In the genomic region with DNA sequence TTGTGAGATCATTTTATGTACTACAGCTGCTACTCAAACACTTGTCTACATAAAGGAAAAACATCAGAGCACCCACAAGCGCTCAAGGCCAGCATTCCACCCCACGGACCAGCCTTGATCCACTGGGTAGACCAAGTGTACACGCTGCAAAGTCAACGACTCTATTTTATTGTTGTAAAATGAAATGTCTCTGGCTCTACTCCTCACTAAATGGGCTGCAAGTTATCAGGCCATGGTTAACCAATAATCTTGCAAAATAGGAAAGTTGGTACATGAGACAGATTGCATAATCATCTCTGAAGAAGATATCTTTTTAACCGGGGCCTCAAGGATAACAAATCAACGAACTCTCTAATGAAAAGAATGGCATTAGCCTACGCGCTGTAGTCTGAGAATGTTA, we compare ENCODE assay signal across 2 cellular contexts.
A peak's percentile ranks its signal among the peaks of the same experiment; 100 is the strongest.
TF ChIP-seq lines count a peak whose summit lies in the region.

No MANE protein-coding gene starts in this region.

TF ChIP-seq in WTC11, 78 proteins besides CTCF, POLR2A, EP300 and RAD21 (continued from another document and continues in another):
- TF ChIP-seq, protein P1, sequence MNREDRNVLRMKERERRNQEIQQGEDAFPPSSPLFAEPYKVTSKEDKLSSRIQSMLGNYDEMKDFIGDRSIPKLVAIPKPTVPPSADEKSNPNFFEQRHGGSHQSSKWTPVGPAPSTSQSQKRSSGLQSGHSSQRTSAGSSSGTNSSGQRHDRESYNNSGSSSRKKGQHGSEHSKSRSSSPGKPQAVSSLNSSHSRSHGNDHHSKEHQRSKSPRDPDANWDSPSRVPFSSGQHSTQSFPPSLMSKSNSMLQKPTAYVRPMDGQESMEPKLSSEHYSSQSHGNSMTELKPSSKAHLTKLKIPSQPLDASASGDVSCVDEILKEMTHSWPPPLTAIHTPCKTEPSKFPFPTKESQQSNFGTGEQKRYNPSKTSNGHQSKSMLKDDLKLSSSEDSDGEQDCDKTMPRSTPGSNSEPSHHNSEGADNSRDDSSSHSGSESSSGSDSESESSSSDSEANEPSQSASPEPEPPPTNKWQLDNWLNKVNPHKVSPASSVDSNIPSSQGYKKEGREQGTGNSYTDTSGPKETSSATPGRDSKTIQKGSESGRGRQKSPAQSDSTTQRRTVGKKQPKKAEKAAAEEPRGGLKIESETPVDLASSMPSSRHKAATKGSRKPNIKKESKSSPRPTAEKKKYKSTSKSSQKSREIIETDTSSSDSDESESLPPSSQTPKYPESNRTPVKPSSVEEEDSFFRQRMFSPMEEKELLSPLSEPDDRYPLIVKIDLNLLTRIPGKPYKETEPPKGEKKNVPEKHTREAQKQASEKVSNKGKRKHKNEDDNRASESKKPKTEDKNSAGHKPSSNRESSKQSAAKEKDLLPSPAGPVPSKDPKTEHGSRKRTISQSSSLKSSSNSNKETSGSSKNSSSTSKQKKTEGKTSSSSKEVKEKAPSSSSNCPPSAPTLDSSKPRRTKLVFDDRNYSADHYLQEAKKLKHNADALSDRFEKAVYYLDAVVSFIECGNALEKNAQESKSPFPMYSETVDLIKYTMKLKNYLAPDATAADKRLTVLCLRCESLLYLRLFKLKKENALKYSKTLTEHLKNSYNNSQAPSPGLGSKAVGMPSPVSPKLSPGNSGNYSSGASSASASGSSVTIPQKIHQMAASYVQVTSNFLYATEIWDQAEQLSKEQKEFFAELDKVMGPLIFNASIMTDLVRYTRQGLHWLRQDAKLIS (CRISPR knock-in tag; IDR thresholded peaks at IDR 0.05; ENCODE audit: borderline replicate concordance): no peak
- no peak for TF ChIP-seq PRRX2 (CRISPR knock-in tag; IDR thresholded peaks at IDR 0.05)
- no peak for TF ChIP-seq SOX15 (CRISPR knock-in tag; IDR thresholded peaks at IDR 0.05)
- TF ChIP-seq, protein P2, sequence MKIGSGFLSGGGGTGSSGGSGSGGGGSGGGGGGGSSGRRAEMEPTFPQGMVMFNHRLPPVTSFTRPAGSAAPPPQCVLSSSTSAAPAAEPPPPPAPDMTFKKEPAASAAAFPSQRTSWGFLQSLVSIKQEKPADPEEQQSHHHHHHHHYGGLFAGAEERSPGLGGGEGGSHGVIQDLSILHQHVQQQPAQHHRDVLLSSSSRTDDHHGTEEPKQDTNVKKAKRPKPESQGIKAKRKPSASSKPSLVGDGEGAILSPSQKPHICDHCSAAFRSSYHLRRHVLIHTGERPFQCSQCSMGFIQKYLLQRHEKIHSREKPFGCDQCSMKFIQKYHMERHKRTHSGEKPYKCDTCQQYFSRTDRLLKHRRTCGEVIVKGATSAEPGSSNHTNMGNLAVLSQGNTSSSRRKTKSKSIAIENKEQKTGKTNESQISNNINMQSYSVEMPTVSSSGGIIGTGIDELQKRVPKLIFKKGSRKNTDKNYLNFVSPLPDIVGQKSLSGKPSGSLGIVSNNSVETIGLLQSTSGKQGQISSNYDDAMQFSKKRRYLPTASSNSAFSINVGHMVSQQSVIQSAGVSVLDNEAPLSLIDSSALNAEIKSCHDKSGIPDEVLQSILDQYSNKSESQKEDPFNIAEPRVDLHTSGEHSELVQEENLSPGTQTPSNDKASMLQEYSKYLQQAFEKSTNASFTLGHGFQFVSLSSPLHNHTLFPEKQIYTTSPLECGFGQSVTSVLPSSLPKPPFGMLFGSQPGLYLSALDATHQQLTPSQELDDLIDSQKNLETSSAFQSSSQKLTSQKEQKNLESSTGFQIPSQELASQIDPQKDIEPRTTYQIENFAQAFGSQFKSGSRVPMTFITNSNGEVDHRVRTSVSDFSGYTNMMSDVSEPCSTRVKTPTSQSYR (CRISPR knock-in tag; IDR thresholded peaks at IDR 0.05): no peak
- TF ChIP-seq, protein P3, sequence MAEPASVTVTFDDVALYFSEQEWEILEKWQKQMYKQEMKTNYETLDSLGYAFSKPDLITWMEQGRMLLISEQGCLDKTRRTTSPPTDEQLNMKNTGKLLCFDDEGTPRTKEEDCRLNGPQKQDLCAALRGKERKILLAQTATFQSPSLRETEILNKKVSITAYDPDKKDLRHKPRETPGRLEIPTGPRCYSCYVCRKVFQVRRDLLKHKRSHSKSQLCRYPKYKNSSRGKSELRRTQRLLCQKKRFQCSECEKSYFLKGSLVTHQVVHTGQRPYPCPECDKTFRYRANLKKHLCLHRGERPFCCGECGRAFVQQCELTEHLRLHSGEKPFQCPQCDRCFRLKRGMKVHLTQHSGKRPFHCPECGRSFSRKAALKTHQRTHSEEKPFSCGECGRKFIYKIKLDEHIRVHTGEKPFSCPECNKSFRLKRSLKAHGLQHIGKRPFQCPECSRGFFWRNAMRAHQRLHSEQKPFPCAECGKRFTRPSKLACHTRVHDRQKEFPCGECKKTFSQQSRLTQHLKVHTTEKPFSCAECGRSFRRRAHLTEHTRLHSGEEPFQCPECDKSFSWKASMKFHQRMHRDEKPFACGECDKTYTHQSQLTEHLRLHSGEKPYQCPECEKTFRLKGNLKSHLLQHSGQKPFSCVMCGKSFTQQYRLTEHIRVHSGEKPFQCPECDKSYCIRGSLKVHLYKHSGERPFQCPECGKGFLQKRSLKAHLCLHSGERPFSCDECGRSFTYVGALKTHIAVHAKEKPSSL (CRISPR knock-in tag; conservative IDR thresholded peaks at IDR 0.05): no peak
- no peak for TF ChIP-seq CREM (CRISPR knock-in tag; IDR thresholded peaks at IDR 0.05)
- TF ChIP-seq SMAD3 (CRISPR knock-in tag; IDR thresholded peaks at IDR 0.05; ENCODE audit: borderline replicate concordance): no peak
- TF ChIP-seq NR2C2 (CRISPR knock-in tag; IDR thresholded peaks at IDR 0.05): no peak
- no peak for TF ChIP-seq ZNF263 (CRISPR knock-in tag; IDR thresholded peaks at IDR 0.05; ENCODE audit: low read depth)
- TF ChIP-seq ATF1 (CRISPR knock-in tag; IDR thresholded peaks at IDR 0.05): no peak
- TF ChIP-seq, protein P4, sequence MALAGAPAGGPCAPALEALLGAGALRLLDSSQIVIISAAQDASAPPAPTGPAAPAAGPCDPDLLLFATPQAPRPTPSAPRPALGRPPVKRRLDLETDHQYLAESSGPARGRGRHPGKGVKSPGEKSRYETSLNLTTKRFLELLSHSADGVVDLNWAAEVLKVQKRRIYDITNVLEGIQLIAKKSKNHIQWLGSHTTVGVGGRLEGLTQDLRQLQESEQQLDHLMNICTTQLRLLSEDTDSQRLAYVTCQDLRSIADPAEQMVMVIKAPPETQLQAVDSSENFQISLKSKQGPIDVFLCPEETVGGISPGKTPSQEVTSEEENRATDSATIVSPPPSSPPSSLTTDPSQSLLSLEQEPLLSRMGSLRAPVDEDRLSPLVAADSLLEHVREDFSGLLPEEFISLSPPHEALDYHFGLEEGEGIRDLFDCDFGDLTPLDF (CRISPR knock-in tag; IDR thresholded peaks at IDR 0.05): no peak
- no peak for TF ChIP-seq JUN (CRISPR knock-in tag; IDR thresholded peaks at IDR 0.05)

TF ChIP-seq in HepG2, 621 proteins besides CTCF, POLR2A, EP300 and RAD21 (continued from another document and continues in another):
- TF ChIP-seq, protein P5, sequence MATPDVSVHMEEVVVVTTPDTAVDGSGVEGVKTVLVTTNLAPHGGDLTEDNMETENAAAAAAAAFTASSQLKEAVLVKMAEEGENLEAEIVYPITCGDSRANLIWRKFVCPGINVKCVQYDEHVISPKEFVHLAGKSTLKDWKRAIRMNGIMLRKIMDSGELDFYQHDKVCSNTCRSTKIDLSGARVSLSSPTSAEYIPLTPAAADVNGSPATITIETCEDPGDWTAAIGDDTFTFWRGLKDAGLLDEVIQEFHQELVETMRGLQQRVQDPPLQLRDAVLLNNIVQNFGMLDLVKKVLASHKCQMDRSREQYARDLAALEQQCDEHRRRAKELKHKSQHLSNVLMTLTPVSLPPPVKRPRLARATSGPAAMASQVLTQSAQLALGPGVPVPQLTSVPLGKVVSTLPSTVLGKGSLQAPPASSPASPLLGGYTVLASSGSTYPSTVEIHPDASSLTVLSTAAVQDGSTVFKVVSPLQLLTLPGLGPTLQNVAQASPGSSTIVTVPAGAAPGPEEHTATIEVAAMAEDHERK (CRISPR knock-in tag; IDR thresholded peaks at IDR 0.05; ENCODE audit: low read depth): no peak
- TF ChIP-seq ZSCAN31 (CRISPR knock-in tag; IDR thresholded peaks at IDR 0.05; ENCODE audit: low read depth): no peak
- TF ChIP-seq ELF1 (CRISPR knock-in tag; IDR thresholded peaks at IDR 0.05): no peak
- TF ChIP-seq, protein P6, sequence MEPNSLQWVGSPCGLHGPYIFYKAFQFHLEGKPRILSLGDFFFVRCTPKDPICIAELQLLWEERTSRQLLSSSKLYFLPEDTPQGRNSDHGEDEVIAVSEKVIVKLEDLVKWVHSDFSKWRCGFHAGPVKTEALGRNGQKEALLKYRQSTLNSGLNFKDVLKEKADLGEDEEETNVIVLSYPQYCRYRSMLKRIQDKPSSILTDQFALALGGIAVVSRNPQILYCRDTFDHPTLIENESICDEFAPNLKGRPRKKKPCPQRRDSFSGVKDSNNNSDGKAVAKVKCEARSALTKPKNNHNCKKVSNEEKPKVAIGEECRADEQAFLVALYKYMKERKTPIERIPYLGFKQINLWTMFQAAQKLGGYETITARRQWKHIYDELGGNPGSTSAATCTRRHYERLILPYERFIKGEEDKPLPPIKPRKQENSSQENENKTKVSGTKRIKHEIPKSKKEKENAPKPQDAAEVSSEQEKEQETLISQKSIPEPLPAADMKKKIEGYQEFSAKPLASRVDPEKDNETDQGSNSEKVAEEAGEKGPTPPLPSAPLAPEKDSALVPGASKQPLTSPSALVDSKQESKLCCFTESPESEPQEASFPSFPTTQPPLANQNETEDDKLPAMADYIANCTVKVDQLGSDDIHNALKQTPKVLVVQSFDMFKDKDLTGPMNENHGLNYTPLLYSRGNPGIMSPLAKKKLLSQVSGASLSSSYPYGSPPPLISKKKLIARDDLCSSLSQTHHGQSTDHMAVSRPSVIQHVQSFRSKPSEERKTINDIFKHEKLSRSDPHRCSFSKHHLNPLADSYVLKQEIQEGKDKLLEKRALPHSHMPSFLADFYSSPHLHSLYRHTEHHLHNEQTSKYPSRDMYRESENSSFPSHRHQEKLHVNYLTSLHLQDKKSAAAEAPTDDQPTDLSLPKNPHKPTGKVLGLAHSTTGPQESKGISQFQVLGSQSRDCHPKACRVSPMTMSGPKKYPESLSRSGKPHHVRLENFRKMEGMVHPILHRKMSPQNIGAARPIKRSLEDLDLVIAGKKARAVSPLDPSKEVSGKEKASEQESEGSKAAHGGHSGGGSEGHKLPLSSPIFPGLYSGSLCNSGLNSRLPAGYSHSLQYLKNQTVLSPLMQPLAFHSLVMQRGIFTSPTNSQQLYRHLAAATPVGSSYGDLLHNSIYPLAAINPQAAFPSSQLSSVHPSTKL (CRISPR knock-in tag; IDR thresholded peaks at IDR 0.05): peak; percentile 35; the same call in 1 of the 2 replicates
- TF ChIP-seq RELA (CRISPR knock-in tag; IDR thresholded peaks at IDR 0.05): no peak
- no peak for TF ChIP-seq THAP11 (CRISPR knock-in tag; IDR thresholded peaks at IDR 0.05)
- TF ChIP-seq DR1 (CRISPR knock-in tag; IDR thresholded peaks at IDR 0.05): no peak
- no peak for TF ChIP-seq BRCA1 (CRISPR knock-in tag; IDR thresholded peaks at IDR 0.05)
- no peak for TF ChIP-seq SP2 (CRISPR knock-in tag; IDR thresholded peaks at IDR 0.05)
- TF ChIP-seq ZNF468 (CRISPR knock-in tag; IDR thresholded peaks at IDR 0.05): no peak
- TF ChIP-seq REPIN1 (CRISPR knock-in tag; IDR thresholded peaks at IDR 0.05; ENCODE audit: borderline replicate concordance, low read depth): no peak
- TF ChIP-seq HDAC6 (IDR thresholded peaks at IDR 0.05; ENCODE audit: low read depth, low read length): no peak
- TF ChIP-seq SMARCE1 (IDR thresholded peaks at IDR 0.05; ENCODE audit: borderline replicate concordance): no peak
- TF ChIP-seq NCOA2 (CRISPR knock-in tag; IDR thresholded peaks at IDR 0.05): peak; percentile 42; the same call in 1 of the 2 replicates
- 0 out of 2 replicates have a peak, but pooled peaks have one; percentile 12 for TF ChIP-seq RXRB (CRISPR knock-in tag; IDR thresholded peaks at IDR 0.05; ENCODE audit: borderline replicate concordance)
- TF ChIP-seq, protein P7, sequence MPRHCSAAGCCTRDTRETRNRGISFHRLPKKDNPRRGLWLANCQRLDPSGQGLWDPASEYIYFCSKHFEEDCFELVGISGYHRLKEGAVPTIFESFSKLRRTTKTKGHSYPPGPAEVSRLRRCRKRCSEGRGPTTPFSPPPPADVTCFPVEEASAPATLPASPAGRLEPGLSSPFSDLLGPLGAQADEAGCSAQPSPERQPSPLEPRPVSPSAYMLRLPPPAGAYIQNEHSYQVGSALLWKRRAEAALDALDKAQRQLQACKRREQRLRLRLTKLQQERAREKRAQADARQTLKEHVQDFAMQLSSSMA (CRISPR knock-in tag; IDR thresholded peaks at IDR 0.05): no peak
- no peak for TF ChIP-seq MED13 (CRISPR knock-in tag; IDR thresholded peaks at IDR 0.05)
- TF ChIP-seq SOX6 (IDR thresholded peaks at IDR 0.05): no peak
- TF ChIP-seq SOX6 (CRISPR knock-in tag; IDR thresholded peaks at IDR 0.05): peak; percentile 60; the same call in 1 of the 2 replicates
- TF ChIP-seq, protein P8, sequence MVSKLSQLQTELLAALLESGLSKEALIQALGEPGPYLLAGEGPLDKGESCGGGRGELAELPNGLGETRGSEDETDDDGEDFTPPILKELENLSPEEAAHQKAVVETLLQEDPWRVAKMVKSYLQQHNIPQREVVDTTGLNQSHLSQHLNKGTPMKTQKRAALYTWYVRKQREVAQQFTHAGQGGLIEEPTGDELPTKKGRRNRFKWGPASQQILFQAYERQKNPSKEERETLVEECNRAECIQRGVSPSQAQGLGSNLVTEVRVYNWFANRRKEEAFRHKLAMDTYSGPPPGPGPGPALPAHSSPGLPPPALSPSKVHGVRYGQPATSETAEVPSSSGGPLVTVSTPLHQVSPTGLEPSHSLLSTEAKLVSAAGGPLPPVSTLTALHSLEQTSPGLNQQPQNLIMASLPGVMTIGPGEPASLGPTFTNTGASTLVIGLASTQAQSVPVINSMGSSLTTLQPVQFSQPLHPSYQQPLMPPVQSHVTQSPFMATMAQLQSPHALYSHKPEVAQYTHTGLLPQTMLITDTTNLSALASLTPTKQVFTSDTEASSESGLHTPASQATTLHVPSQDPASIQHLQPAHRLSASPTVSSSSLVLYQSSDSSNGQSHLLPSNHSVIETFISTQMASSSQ (IDR thresholded peaks at IDR 0.05; ENCODE audit: low read depth): no peak
- TF ChIP-seq, protein P8 (CRISPR knock-in tag; IDR thresholded peaks at IDR 0.05; ENCODE audit: borderline replicate concordance): no peak
- TF ChIP-seq ZFP1 (CRISPR knock-in tag; IDR thresholded peaks at IDR 0.05): no peak
